In the genomic region with DNA sequence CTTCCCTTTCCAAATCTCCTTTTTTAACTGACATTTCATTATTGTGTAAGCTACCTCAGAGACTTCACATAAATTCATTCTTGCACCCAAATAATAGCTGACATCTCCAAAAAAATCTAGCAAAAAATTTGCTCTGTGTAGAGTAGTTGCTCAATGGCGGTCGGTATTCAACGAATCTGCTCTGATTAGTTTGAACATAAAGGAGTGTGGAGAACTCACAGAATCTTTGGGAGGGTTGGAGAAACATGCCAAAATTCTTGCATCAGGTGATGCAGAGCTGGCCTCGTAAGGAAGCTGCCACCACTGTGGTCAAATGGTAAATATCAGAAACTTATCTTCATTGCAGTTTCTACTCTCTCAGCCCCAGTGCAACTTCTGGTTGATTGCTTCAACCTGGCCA, we compare ENCODE assay signal across 17 cellular contexts.
"Had no signal": no experiment of that assay in that cellular context is flagged by ENCODE, and none has a peak within 500 bp of the region (broad histone marks: within the 10 kb centered on the region; RNA-seq: fewer than 3 reads in every experiment).

No MANE protein-coding gene starts in this region.

- ATAC-seq: esophagus mucosa; foreskin keratinocyte; left colon; naive thymus-derived CD4-positive, alpha-beta T cell; psoas muscle; sciatic nerve; stimulated activated naive B cell treated with anti-CD40 and anti-IgM and Interleukin-4, amounts not matched to agents 10 μg/mL and 1 μg/mL and 100 μg/mL, for 72 hours; stimulated activated naive CD8-positive, alpha-beta T cell treated with anti-CD3 and anti-CD28 coated beads, Interleukin-15, amount 100 ng/mL, for 72 hours had no signal

- H3K27me3 ChIP-seq: dorsolateral prefrontal cortex, foreskin keratinocyte, uterus had no signal

- DNase-seq: cortex of kidney; dorsolateral prefrontal cortex; effector CD8-positive, alpha-beta T cell; foreskin keratinocyte; left colon; naive thymus-derived CD4-positive, alpha-beta T cell; nephron progenitor cell; psoas muscle; stimulated activated CD4-positive, alpha-beta T cell treated with anti-CD3 and anti-CD28 coated beads, Interleukin-2, amount 100 ng/mL, for 24 hours; stimulated activated CD4-positive, alpha-beta T cell treated with anti-CD3 and anti-CD28 coated beads, Interleukin-4, amount 100 ng/mL, for 4 hours; stimulated activated naive B cell treated with anti-CD40 and anti-IgM and Interleukin-4, amounts not matched to agents 10 μg/mL and 1 μg/mL and 100 μg/mL, for 72 hours; stimulated activated naive CD8-positive, alpha-beta T cell treated with anti-CD3 and anti-CD28 coated beads, Interleukin-15, amount 100 ng/mL, for 72 hours; uterus had no signal

- H3K27ac ChIP-seq: dorsolateral prefrontal cortex, foreskin keratinocyte, psoas muscle, skin epidermis, thoracic aorta, uterus had no signal

- H3K4me3 ChIP-seq: dorsolateral prefrontal cortex, psoas muscle, skin epidermis, thoracic aorta, uterus had no signal

- H3K36me3 ChIP-seq: thoracic aorta, uterus had no signal

- H3K4me1 ChIP-seq: foreskin keratinocyte, psoas muscle, uterus had no signal

- H3K9me3 ChIP-seq: psoas muscle, thoracic aorta, uterus had no signal
